Comparison of ENCODE assay signal across 29 cellular contexts in genomic region chr17:33444731-33445130, GRCh38.
"Had no signal": no experiment of that assay in that cellular context is flagged by ENCODE, and none has a peak within 500 bp of the region (broad histone marks: within the 10 kb centered on the region; RNA-seq: fewer than 3 reads in every experiment).

No MANE protein-coding gene starts in this region.

- ATAC-seq: naive thymus-derived CD8-positive, alpha-beta T cell; natural killer cell treated with Interleukin-12 subunit alpha and Interleukin-12 subunit beta and Interleukin-15 and Interleukin-18, amount 100 ng/mL, for 72 hours; pancreas; right cardiac atrium; sciatic nerve; stimulated activated memory B cell treated with anti-CD40 and anti-IgM and Interleukin-4, amounts not matched to agents 10 μg/mL and 1 μg/mL and 100 μg/mL, for 72 hours; stimulated activated naive CD8-positive, alpha-beta T cell treated with anti-CD3 and anti-CD28 coated beads, Interleukin-15, amount 100 ng/mL, for 72 hours; stimulated activated naive CD8-positive, alpha-beta T cell treated with anti-CD3 and anti-CD28 coated beads, Interleukin-15, Interleukin-2, amounts not matched to agents 100 U/mL and 50 U/mL, for 24 hours; upper lobe of right lung had no signal

- H3K27ac ChIP-seq: neutrophil, pancreas, prostate gland, skin epidermis, spleen, suprapubic skin, testis, tibial artery, transverse colon, upper lobe of right lung, uterus had no signal

- FAIRE-seq: pancreas had no signal

- DNase-seq: naive thymus-derived CD8-positive, alpha-beta T cell; nephron progenitor cell; nucleus accumbens; pancreas; retina; right cardiac atrium; spleen; stimulated activated CD4-positive, alpha-beta T cell treated with anti-CD3 and anti-CD28 coated beads, Interleukin-12 subunit alpha, Interleukin-12 subunit beta, amount 100 ng/mL, for 4 hours; stimulated activated CD4-positive, alpha-beta T cell treated with anti-CD3 and anti-CD28 coated beads, Interleukin-1b, Interleukin-23, amount 100 ng/mL, for 48 hours; stimulated activated CD4-positive, alpha-beta T cell treated with anti-CD3 and anti-CD28 coated beads, Interleukin-4, amount 100 ng/mL, for 1 hour; stimulated activated CD4-positive, alpha-beta T cell treated with anti-CD3 and anti-CD28 coated beads, Interleukin-4, amount 100 ng/mL, for 4 hours; stimulated activated CD8-positive, alpha-beta memory T cell treated with anti-CD3 and anti-CD28 coated beads, Interleukin-4, amount 100 ng/mL, for 48 hours; stimulated activated naive CD4-positive, alpha-beta T cell; stimulated activated naive CD8-positive, alpha-beta T cell treated with anti-CD3 and anti-CD28 coated beads, Interleukin-15, amount 100 ng/mL, for 72 hours; stimulated activated naive CD8-positive, alpha-beta T cell treated with anti-CD3 and anti-CD28 coated beads, Interleukin-15, Interleukin-2, amounts not matched to agents 100 U/mL and 50 U/mL, for 24 hours; substantia nigra; testis; tibial artery; transverse colon; upper lobe of right lung; uterus had no signal

- H3K4me1 ChIP-seq: pancreas, prostate gland, spleen, suprapubic skin, testis, tibial artery, transverse colon, upper lobe of right lung, uterus had no signal

- H3K36me3 ChIP-seq: neutrophil, pancreas, prostate gland, spleen, suprapubic skin, tibial artery, transverse colon, upper lobe of right lung, uterus had no signal

- H3K27me3 ChIP-seq: neutrophil, pancreas, testis, tibial artery, transverse colon, upper lobe of right lung, uterus had no signal

- H3K4me3 ChIP-seq: pancreas, prostate gland, skin epidermis, smooth muscle cell, spleen, suprapubic skin, testis, tibial artery, transverse colon, upper lobe of right lung, uterus had no signal

- H3K4me2 ChIP-seq: smooth muscle cell had no signal

- H3K9me3 ChIP-seq: neutrophil, pancreas, prostate gland, testis, tibial artery, upper lobe of right lung, uterus had no signal
